Comparison of ENCODE assay signal across 24 cellular contexts in genomic region chr5:171868236-171868635, GRCh38.
"Had no signal": no experiment of that assay in that cellular context is flagged by ENCODE, and none has a peak within 500 bp of the region (broad histone marks: within the 10 kb centered on the region; RNA-seq: fewer than 3 reads in every experiment).

No MANE protein-coding gene starts in this region.

- H3K4me3 Mint-ChIP-seq: activated naive CD4-positive, alpha-beta T cell treated with anti-CD3 and anti-CD28 coated beads for 36 hours; brain; nephron progenitor cell; T-cell; WTC11 had no signal

- H3K9me3 Mint-ChIP-seq: activated naive CD4-positive, alpha-beta T cell treated with anti-CD3 and anti-CD28 coated beads for 36 hours; brain; nephron progenitor cell; T-cell; WTC11 had no signal

- DNase-seq: activated CD8-positive, alpha-beta memory T cell treated with anti-CD3 and anti-CD28 coated beads for 24 hours; activated CD8-positive, alpha-beta memory T cell treated with anti-CD3 and anti-CD28 coated beads, Interleukin-2, amount 50 U/mL, for 4 hours; activated naive CD4-positive, alpha-beta T cell treated with anti-CD3 and anti-CD28 coated beads for 36 hours; activated T-cell treated with anti-CD3 and anti-CD28 coated beads, Interleukin-2, amount 50 U/mL, for 48 hours; amygdala; left colon; mesendoderm; mucosa of descending colon; nephron progenitor cell; nucleus accumbens; posterior cingulate gyrus; sigmoid colon; spleen; stimulated activated CD4-positive, alpha-beta T cell treated with anti-CD3 and anti-CD28 coated beads, Interleukin-4, amount 100 ng/mL, for 24 hours; stimulated activated naive CD8-positive, alpha-beta T cell treated with anti-CD3 and anti-CD28 coated beads, Interleukin-15, Interleukin-2, amounts not matched to agents 100 U/mL and 50 U/mL, for 24 hours; substantia nigra; T-cell; thyroid gland; upper lobe of right lung had no signal

- H3K27me3 ChIP-seq: esophagus muscularis mucosa, sigmoid colon, spleen, thyroid gland, upper lobe of right lung had no signal

- H3K27me3 Mint-ChIP-seq: brain, T-cell had no signal

- H3K4me1 Mint-ChIP-seq: WTC11 had no signal

- H3K9me3 ChIP-seq: esophagus muscularis mucosa, mucosa of descending colon, sigmoid colon, spleen, thyroid gland, upper lobe of right lung had no signal

- H3K4me1 ChIP-seq: esophagus muscularis mucosa, thyroid gland, upper lobe of right lung had no signal

- ATAC-seq: left colon; mucosa of descending colon; SK-N-SH treated with all-trans-retinoic acid at 6 μM for 48 hours; stimulated activated naive CD8-positive, alpha-beta T cell treated with anti-CD3 and anti-CD28 coated beads, Interleukin-15, Interleukin-2, amounts not matched to agents 100 U/mL and 50 U/mL, for 24 hours; T-cell; upper lobe of right lung; WTC11 had no signal

- H3K27ac ChIP-seq: coronary artery, esophagus muscularis mucosa, sigmoid colon, thyroid gland, upper lobe of right lung had no signal

- H3K36me3 ChIP-seq: thyroid gland had no signal

- H3K4me3 ChIP-seq: coronary artery, esophagus muscularis mucosa, mucosa of descending colon, sigmoid colon, spleen, thyroid gland, upper lobe of right lung had no signal

- H3K27ac Mint-ChIP-seq: activated naive CD4-positive, alpha-beta T cell treated with anti-CD3 and anti-CD28 coated beads for 36 hours; nephron progenitor cell; T-cell; WTC11 had no signal
